Comparison of ENCODE assay signal across 8 cellular contexts in genomic region chr19:14266208-14266607, GRCh38.
DNase-seq lines count a peak whose midpoint lies in the region; FAIRE-seq and TF ChIP-seq lines count a peak whose summit lies in the region.
"Not testable (repeated sequence)": the region's sequence is repeated elsewhere in the genome, so short reads cannot be mapped to it uniquely, and the experiment has no call there.

No MANE protein-coding gene starts in this region.

- H3K4me2 ChIP-seq in H1 (ENCODE audit: insufficient read depth in 1 of 2, low read depth in 2 of 2, low read length in 2 of 2) (peak overlapping the region; percentile 81 to 95), trophoblast cell (ENCODE audit: low read length) (peak overlapping the region; percentile 51)
- H3K4me2 ChIP-seq in mesendoderm (ENCODE audit: low read length) = not testable (repeated sequence)

- H3K9me3 ChIP-seq in ES-I3 (ENCODE audit: control insufficient read depth, insufficient read depth, low read length); HUES48 (ENCODE audit: control insufficient read depth, insufficient read depth, low read length); WERI-Rb-1 (ENCODE audit: severe bottlenecking); H1 (ENCODE audit: insufficient read depth in 2 of 2, low read depth in 1 of 2, low read length in 1 of 2); iPS-15b (ENCODE audit: control insufficient read depth, insufficient read depth, low read length); trophoblast cell (ENCODE audit: insufficient read depth, low read depth, low read length): not testable (repeated sequence)

- 87% methylated on average over 4 of the region's 4 CpGs; no CpG with 5 or more reads in 1 of the 2 experiments for WGBS in H1 (ENCODE audit: extremely low coverage in 1 of 2, insufficient coverage in 1 of 2, insufficient read length in 1 of 2, insufficient replicate concordance in 2 of 2, low coverage in 1 of 2, low lambda C conversion rate in 2 of 2, missing lambda C conversion rate in 1 of 2), 2 experiments
- no CpG with 5 or more reads among the region's 4 CpGs for WGBS in mesendoderm (ENCODE audit: extremely low coverage, insufficient coverage, low lambda C conversion rate)
- no CpG with 5 or more reads among the region's 4 CpGs for WGBS in trophoblast cell (ENCODE audit: extremely low coverage, insufficient coverage, insufficient read length)

- H3K4me3 Mint-ChIP-seq in nephron progenitor cell = peak overlapping the region; percentile 69

- H2AFZ ChIP-seq in H1 (ENCODE audit: low read length); trophoblast cell (ENCODE audit: insufficient read depth, low read length, poor library complexity): not testable (repeated sequence)

- H4K12ac ChIP-seq in trophoblast cell (ENCODE audit: low read depth, low read length) = not testable (repeated sequence)

- not testable (repeated sequence) for H2BK15ac ChIP-seq in H1 (ENCODE audit: low read length); mesendoderm (replicated peaks; ENCODE audit: low read depth)

- H3K9me3 Mint-ChIP-seq in nephron progenitor cell = not testable (repeated sequence)

- not testable (repeated sequence) for FAIRE-seq in H1 (lab: Jason Lieb, UNC)

- not testable (repeated sequence) for H3K79me1 ChIP-seq in H1 (ENCODE audit: low read depth, low read length); mesendoderm (ENCODE audit: low read length); trophoblast cell (ENCODE audit: low read length)

- H3K27me3 Mint-ChIP-seq in nephron progenitor cell (ENCODE audit: low read depth, poor library complexity) = peaks cover 51% of the 10 kb centered on the region

- peak overlapping the region; percentile 63; the same call in 1 of the 2 replicates for H3K9ac ChIP-seq in ES-I3 (ENCODE audit: low read depth, low read length)
- H3K9ac ChIP-seq in HUES48 (ENCODE audit: low read depth, low read length); H1 (replicated peaks in 1 of 4; ENCODE audit: extremely low read depth in 1 of 4, low read depth in 3 of 4, low read length in 3 of 4); iPS-15b (ENCODE audit: low read depth, low read length); mesendoderm (ENCODE audit: low read length); trophoblast cell (ENCODE audit: low read length): not testable (repeated sequence)

- not testable (repeated sequence) for H3K23me2 ChIP-seq in H1 (ENCODE audit: low read depth, low read length)

- H4K91ac ChIP-seq in H1 (replicated peaks; ENCODE audit: insufficient read length, low read length) = peak overlapping the region; percentile 65
- not testable (repeated sequence) for H4K91ac ChIP-seq in trophoblast cell (ENCODE audit: low read depth, low read length)

- not testable (repeated sequence) for TF ChIP-seq RAD21 in H1 (IDR thresholded peaks at IDR 0.05 in 1 of 2, conservative IDR thresholded peaks at IDR 0.05 in 1 of 2; ENCODE audit: low read depth in 2 of 2, low read length in 2 of 2)

- TF ChIP-seq CTCF in WERI-Rb-1 (IDR thresholded peaks at IDR 0.05; ENCODE audit: low read depth, low read length); H1 (IDR thresholded peaks at IDR 0.05; ENCODE audit: control extremely low read depth in 1 of 3, insufficient read depth in 1 of 3, low read depth in 1 of 3, low read length in 3 of 3); nephron progenitor cell (IDR thresholded peaks at IDR 0.05): not testable (repeated sequence)

- H3K27me3 ChIP-seq in HUES48 (ENCODE audit: control insufficient read depth, insufficient read depth, low read length); WERI-Rb-1 (ENCODE audit: insufficient read depth, low read depth, severe bottlenecking); H1 (replicated peaks in 1 of 4; ENCODE audit: control insufficient read depth in 3 of 4, extremely low read depth in 1 of 4, insufficient read depth in 3 of 4, low read length in 3 of 4); iPS-15b (ENCODE audit: control insufficient read depth, insufficient read depth, low read length); mesendoderm (ENCODE audit: insufficient read depth, low read length, poor library complexity); trophoblast cell (ENCODE audit: insufficient read depth, low read length): not testable (repeated sequence)

- not testable (repeated sequence) for H3K36me3 Mint-ChIP-seq in nephron progenitor cell (ENCODE audit: low read depth)

- not testable (repeated sequence) for H2BK120ac ChIP-seq in H1 (replicated peaks; ENCODE audit: low read depth, low read length); mesendoderm (ENCODE audit: low read depth, low read length); trophoblast cell (ENCODE audit: insufficient read depth, low read length, poor library complexity)

- not testable (repeated sequence) for H2BK5ac ChIP-seq in H1 (ENCODE audit: low read depth, low read length); mesendoderm (ENCODE audit: low read length); trophoblast cell (ENCODE audit: low read depth, low read length, poor library complexity)

- H4K8ac ChIP-seq in H1 (ENCODE audit: extremely low read depth, insufficient read depth, low read length); mesendoderm (ENCODE audit: low read depth, low read length); trophoblast cell (ENCODE audit: low read depth, low read length): not testable (repeated sequence)

- POLR2A ChIA-PET in H1 (lab: Charles Lee; ENCODE audit: partially characterized antibody) = interaction anchor here (0.7 to 1.9 kb wide), 3 partner anchors 9 to 152 kb away, joined by 3 to 10 read pairs (median 4); no protein-coding TSS in a partner anchor

- H3K36me3 ChIP-seq in ES-I3 (ENCODE audit: insufficient read depth, low read length); HUES48 (ENCODE audit: control insufficient read depth, insufficient read depth, low read length); WERI-Rb-1; H1 (ENCODE audit: control insufficient read depth in 2 of 4, insufficient read depth in 4 of 4, low read length in 3 of 4); iPS-15b (ENCODE audit: control insufficient read depth, insufficient read depth, low read length); mesendoderm (ENCODE audit: control insufficient read depth, insufficient read depth, low read length); trophoblast cell (ENCODE audit: control insufficient read depth in 1 of 2, insufficient read depth in 2 of 2, low read length in 2 of 2): not testable (repeated sequence)

- H3K27ac ChIP-seq in HUES48 (ENCODE audit: low read depth, low read length) (peak overlapping the region; percentile 69), WERI-Rb-1 (peak overlapping the region; percentile 88)
- H3K27ac ChIP-seq in H1 (ENCODE audit: low read depth, low read length); mesendoderm (ENCODE audit: low read depth, low read length); trophoblast cell (ENCODE audit: low read depth, low read length): not testable (repeated sequence)

- TF ChIP-seq POLR2A in H1 (IDR thresholded peaks at IDR 0.05; ENCODE audit: control extremely low read depth in 1 of 2, low read depth in 2 of 2, low read length in 2 of 2) = not testable (repeated sequence)

- H3K27ac Mint-ChIP-seq in nephron progenitor cell = not testable (repeated sequence)

- H3K14ac ChIP-seq in H1 (ENCODE audit: insufficient read length); trophoblast cell (ENCODE audit: low read length): not testable (repeated sequence)

- H3K79me2 ChIP-seq in H1 (ENCODE audit: control insufficient read depth in 1 of 2, insufficient read depth in 2 of 2, low read length in 2 of 2); mesendoderm (ENCODE audit: control insufficient read depth, insufficient read depth, low read length); trophoblast cell (ENCODE audit: control insufficient read depth, insufficient read depth, low read length, poor library complexity): not testable (repeated sequence)

- H3K4me1 ChIP-seq in ES-I3 (ENCODE audit: insufficient read depth, low read length) = peaks cover 12% of the 10 kb centered on the region; the same call in 1 of the 2 replicates
- peaks cover 11% of the 10 kb centered on the region for H3K4me1 ChIP-seq in HUES48 (ENCODE audit: control insufficient read depth, insufficient read depth, low read length)
- peaks cover 2 to 10% (median 5%) of the 10 kb centered on the region in 4 experiments; a peak in 5 of 7 replicates for H3K4me1 ChIP-seq in H1 (replicated peaks in 1 of 4; ENCODE audit: control insufficient read depth in 3 of 4, insufficient read depth in 4 of 4, low read length in 3 of 4)
- H3K4me1 ChIP-seq in iPS-15b (ENCODE audit: control insufficient read depth, insufficient read depth, low read length); mesendoderm (ENCODE audit: control insufficient read depth, low read depth, low read length); trophoblast cell (ENCODE audit: control insufficient read depth in 1 of 2, insufficient read depth in 2 of 2, low read length in 2 of 2): not testable (repeated sequence)

- H2BK20ac ChIP-seq in H1 (ENCODE audit: low read length) = peak overlapping the region; percentile 21; the same call in 1 of the 2 replicates

- H3K23ac ChIP-seq in H1 (ENCODE audit: insufficient read length); mesendoderm (ENCODE audit: low read length); trophoblast cell (ENCODE audit: low read length): not testable (repeated sequence)

- not testable (repeated sequence) for H3K4ac ChIP-seq in H1 (replicated peaks; ENCODE audit: insufficient read length, low read depth, low read length); mesendoderm (ENCODE audit: low read depth, low read length); trophoblast cell (ENCODE audit: low read depth, low read length)

- not testable (repeated sequence) for TF ChIP-seq EP300 in H1 (IDR thresholded peaks at IDR 0.05; ENCODE audit: borderline replicate concordance in 1 of 2, low read depth in 2 of 2, low read length in 2 of 2)

- not testable (repeated sequence) for DNase-seq in WERI-Rb-1; H1 (ENCODE audit: low read depth in 1 of 2, low spot score in 2 of 2); mesendoderm; nephron progenitor cell; trophoblast cell

- H2BK12ac ChIP-seq in H1 (ENCODE audit: low read depth, low read length); trophoblast cell (ENCODE audit: low read length): not testable (repeated sequence)

- not testable (repeated sequence) for H4K20me1 ChIP-seq in H1 (replicated peaks in 1 of 2; ENCODE audit: control insufficient read depth in 1 of 2, insufficient read depth in 2 of 2, low read length in 2 of 2)

- not testable (repeated sequence) for H3K56ac ChIP-seq in H1 (replicated peaks; ENCODE audit: insufficient read length, low read depth, low read length)
- peak overlapping the region; percentile 78 for H3K56ac ChIP-seq in mesendoderm (ENCODE audit: low read length)

- not testable (repeated sequence) for H2AK5ac ChIP-seq in H1 (ENCODE audit: low read depth, low read length); mesendoderm (ENCODE audit: low read length); trophoblast cell (ENCODE audit: low read length)

- peak overlapping the region; percentile 61 for H3K4me3 ChIP-seq in HUES48 (ENCODE audit: low read depth, low read length)
- peak overlapping the region; percentile 61 for H3K4me3 ChIP-seq in WERI-Rb-1 (ENCODE audit: low read depth, low read length)
- peak overlapping the region in 3 of 4 experiments; percentile 32 to 62 (median 42); a peak in 6 of 8 replicates for H3K4me3 ChIP-seq in H1 (ENCODE audit: extremely low read depth in 1 of 4, insufficient read depth in 2 of 4, low read depth in 3 of 4, low read length in 4 of 4)
- peak overlapping the region; percentile 52 for H3K4me3 ChIP-seq in iPS-15b (ENCODE audit: low read depth, low read length)
- not testable (repeated sequence) for H3K4me3 ChIP-seq in mesendoderm (ENCODE audit: low read length); trophoblast cell (ENCODE audit: low read depth, low read length)

- not testable (repeated sequence) for H4K5ac ChIP-seq in H1 (ENCODE audit: insufficient read length, low read depth, low read length); mesendoderm (ENCODE audit: low read length)

- peaks cover 33% of the 10 kb centered on the region for H3K4me1 Mint-ChIP-seq in nephron progenitor cell

- CTCF ChIA-PET in H1 (lab: Charles Lee; ENCODE audit: partially characterized antibody) = interaction anchor here (0.6 to 3.1 kb wide), 11 partner anchors 9 to 387 kb away, joined by 3 to 9 read pairs (median 4); no protein-coding TSS in a partner anchor

- H3K18ac ChIP-seq in H1 (ENCODE audit: extremely low read depth, low read length); trophoblast cell (ENCODE audit: low read length): not testable (repeated sequence)
- peak overlapping the region; percentile 93 for H3K18ac ChIP-seq in mesendoderm (ENCODE audit: low read length)
